Comparison of ENCODE assay signal across 20 cellular contexts in genomic region chr3:180264479-180264878, GRCh38.
A peak's percentile ranks its signal among the peaks of the same experiment; 100 is the strongest.
DNase-seq lines count a peak whose midpoint lies in the region; ATAC-seq, FAIRE-seq and TF ChIP-seq lines count a peak whose summit lies in the region.
"Had no signal": no experiment of that assay in that cellular context is flagged by ENCODE, and none has a peak within 500 bp of the region (broad histone marks: within the 10 kb centered on the region; RNA-seq: fewer than 3 reads in every experiment).

No MANE protein-coding gene starts in this region.

- no peak overlapping the region for H3K4me3 Mint-ChIP-seq in GM23338
- H3K4me3 Mint-ChIP-seq: B cell; CD4-positive, CD25-positive, alpha-beta regulatory T cell; CD8-positive, alpha-beta T cell; H9 had no signal

- H3K4me1 Mint-ChIP-seq in GM23338, result no peaks in the 10 kb centered on the region
- H3K4me1 Mint-ChIP-seq: CD4-positive, CD25-positive, alpha-beta regulatory T cell; H9 had no signal

- in situ Hi-C loops in HepG2 (cut with HindIII; ENCODE audit: extremely low pct_ligation_motif_present, low pct_unique_long_range_greater_than_20kb) (no loop called here), K562 (cut with MboI) (no loop called here)

- intact Hi-C loops in HepG2 (cut with micrococcal nuclease; ENCODE audit: unreplicated experiment) (no loop called here), right lobe of liver (cut with DNase I) (no loop called here), K562 (cut with micrococcal nuclease) (no loop called here)

- H3K27ac ChIP-seq in HepG2 (ENCODE audit: extremely low read length, insufficient read depth, low read length) (no peak overlapping the region), right lobe of liver (no peak overlapping the region), K562 (ENCODE audit: extremely low read depth, low read depth, low read length) (no peak overlapping the region), temporal lobe (ENCODE audit: low read depth, low read length) (peak overlapping the region; percentile 50), GM23338 (ENCODE audit: low read depth) (no peak overlapping the region)
- H3K27ac ChIP-seq: 22Rv1, BLaER1, C4-2B had no signal

- no peak for TF ChIP-seq CTCF in HepG2 (CRISPR knock-in tag; IDR thresholded peaks at IDR 0.05)
- TF ChIP-seq CTCF in right lobe of liver (IDR thresholded peaks at IDR 0.05), result no peak
- TF ChIP-seq CTCF in K562 (IDR thresholded peaks at IDR 0.05 in 2 of 3, conservative IDR thresholded peaks at IDR 0.05 in 1 of 3; ENCODE audit: insufficient read depth in 2 of 3, low read depth in 1 of 3, low read length in 3 of 3), result no peak
- TF ChIP-seq CTCF in GM23338 (conservative IDR thresholded peaks at IDR 0.05; ENCODE audit: low read depth in 2 of 2), result no peak

- H3K4me3 ChIP-seq in HepG2 (replicated peaks in 1 of 3; ENCODE audit: insufficient read depth in 1 of 3, low read depth in 2 of 3, low read length in 3 of 3) (no peak overlapping the region), right lobe of liver (no peak overlapping the region), K562 (no peak overlapping the region), GM23338 (no peak overlapping the region)
- H3K4me3 ChIP-seq: BLaER1 had no signal

- H3K9me3 ChIP-seq in HepG2 (ENCODE audit: low read length), result no peaks in the 10 kb centered on the region
- peaks cover 0 to 5% (median 0%) of the 10 kb centered on the region in 4 donors for H3K9me3 ChIP-seq in right lobe of liver
- H3K9me3 ChIP-seq in K562 (replicated peaks; ENCODE audit: control insufficient read depth, insufficient read depth, low read depth, low read length), result peaks cover 2% of the 10 kb centered on the region; the same call in 1 of the 2 replicates
- H3K9me3 ChIP-seq: Caco-2 had no signal

- H3K79me2 ChIP-seq in HepG2 (ENCODE audit: insufficient read depth, low read length) (no peaks in the 10 kb centered on the region), K562 (ENCODE audit: control insufficient read depth, insufficient read depth, low read length) (no peaks in the 10 kb centered on the region), GM23338 (replicated peaks; ENCODE audit: insufficient read depth) (no peaks in the 10 kb centered on the region)

- FAIRE-seq in HepG2 (lab: Jason Lieb, UNC) (no peak), K562 (lab: Jason Lieb, UNC) (no peak)
- FAIRE-seq: A204.1, G401.6, GM12892 had no signal

- peaks cover 10% of the 10 kb centered on the region; the same call in 1 of the 2 replicates for H3K9me2 ChIP-seq in GM23338 (ENCODE audit: insufficient read depth)

- H3K4me2 ChIP-seq in HepG2 (ENCODE audit: low read depth, low read length) (no peak overlapping the region), K562 (ENCODE audit: insufficient read depth, low read length) (no peak overlapping the region), GM23338 (no peak overlapping the region)
- H3K4me2 ChIP-seq: BLaER1 had no signal

- H3K36me3 ChIP-seq in HepG2 (replicated peaks in 1 of 2; ENCODE audit: control insufficient read depth in 1 of 2, insufficient read depth in 2 of 2, low read length in 2 of 2) (no peaks in the 10 kb centered on the region), right lobe of liver (no peaks in the 10 kb centered on the region), K562 (ENCODE audit: control insufficient read depth, insufficient read depth, low read length) (no peaks in the 10 kb centered on the region), GM23338 (ENCODE audit: insufficient read depth) (no peaks in the 10 kb centered on the region)
- H3K36me3 ChIP-seq: BLaER1 had no signal

- CTCF ChIA-PET in HepG2 (lab: Yijun Ruan, JAX; ENCODE audit: low intra/inter-chr PET ratio, low total read pairs), result no interaction called here
- CTCF ChIA-PET in K562 (lab: Yijun Ruan, JAX; ENCODE audit: low intra/inter-chr PET ratio), result no interaction called here

- no peak for ATAC-seq in HepG2
- no peak for ATAC-seq in right lobe of liver
- ATAC-seq in K562, result no peak
- no peak for ATAC-seq in GM23338
- ATAC-seq: CD8-positive, alpha-beta T cell; HCT116 had no signal

- H3K9me1 ChIP-seq in K562 (ENCODE audit: control insufficient read depth, insufficient read depth, low read length), result no peaks in the 10 kb centered on the region

- WGBS in HepG2 (ENCODE audit: low lambda C conversion rate), result 2% methylated on average over 3 of the region's 3 CpGs
- 48% methylated on average over 3 of the region's 3 CpGs for WGBS in right lobe of liver (ENCODE audit: insufficient coverage, low coverage, low lambda C conversion rate, missing lambda C conversion rate)
- whole genome bisulfite sequencing in K562 (ENCODE audit: insufficient coverage, low coverage, missing lambda C conversion rate), result 0% methylated on average over 3 of the region's 3 CpGs

- peaks cover 12% of the 10 kb centered on the region for H3K9me3 Mint-ChIP-seq in GM23338

- no TSS peak for BruUV-seq in HepG2 (replicated peaks; lab: Mats Ljungman, UMichigan)
- no TSS peak for BruUV-seq in K562 (replicated peaks; lab: Mats Ljungman, UMichigan)

- no peaks in the 10 kb centered on the region for H3K27me3 Mint-ChIP-seq in GM23338 (ENCODE audit: insufficient read depth, low read depth, poor library complexity)
- H3K27me3 Mint-ChIP-seq: B cell; CD4-positive, CD25-positive, alpha-beta regulatory T cell had no signal

- H4K20me1 ChIP-seq in HepG2 (ENCODE audit: insufficient read depth, low read length) (no peaks in the 10 kb centered on the region), K562 (replicated peaks; ENCODE audit: control insufficient read depth, insufficient read depth, low read length) (no peaks in the 10 kb centered on the region), GM23338 (replicated peaks; ENCODE audit: insufficient read depth) (no peaks in the 10 kb centered on the region)
- H4K20me1 ChIP-seq: BLaER1 had no signal

- TF ChIP-seq POLR2A in HepG2 (IDR thresholded peaks at IDR 0.05; ENCODE audit: insufficient read depth in 1 of 2, low read depth in 2 of 2, low read length in 2 of 2) (no peak), right lobe of liver (IDR thresholded peaks at IDR 0.05) (no peak), K562 (conservative IDR thresholded peaks at IDR 0.05) (no peak)

- no peak overlapping the region for H2AFZ ChIP-seq in HepG2 (ENCODE audit: low read length)
- H2AFZ ChIP-seq in K562 (ENCODE audit: low read depth, low read length), result no peak overlapping the region
- no peak overlapping the region for H2AFZ ChIP-seq in GM23338

- H3K27me3 ChIP-seq in HepG2 (ENCODE audit: control insufficient read depth in 1 of 2, insufficient read depth in 2 of 2, low read length in 2 of 2) (no peaks in the 10 kb centered on the region), right lobe of liver (no peaks in the 10 kb centered on the region), K562 (ENCODE audit: control insufficient read depth in 2 of 2, insufficient read depth in 2 of 2, low read length in 2 of 2) (no peaks in the 10 kb centered on the region), GM23338 (ENCODE audit: insufficient read depth) (no peaks in the 10 kb centered on the region)
- H3K27me3 ChIP-seq: BLaER1 had no signal

- TF ChIP-seq EP300 in HepG2 (IDR thresholded peaks at IDR 0.05; ENCODE audit: low read depth in 2 of 2, low read length in 2 of 2) (no peak), HepG2 (CRISPR knock-in tag; IDR thresholded peaks at IDR 0.05; ENCODE audit: borderline replicate concordance) (no peak), K562 (IDR thresholded peaks at IDR 0.05; ENCODE audit: low read length) (no peak)

- POLR2A ChIA-PET in HepG2 (lab: Yijun Ruan, JAX) (no interaction called here), K562 (lab: Yijun Ruan, JAX) (no interaction called here)

- H3K9ac ChIP-seq in HepG2 (ENCODE audit: insufficient read depth, low read depth, low read length) (no peak overlapping the region), K562 (ENCODE audit: insufficient read depth in 1 of 2, low read depth in 2 of 2, low read length in 2 of 2) (no peak overlapping the region)
- H3K9ac ChIP-seq: BLaER1 had no signal

- H3K36me3 Mint-ChIP-seq in GM23338 (ENCODE audit: low read depth), result no peaks in the 10 kb centered on the region
- H3K36me3 Mint-ChIP-seq: CD4-positive, CD25-positive, alpha-beta regulatory T cell; CD8-positive, alpha-beta T cell had no signal

- H3K4me1 ChIP-seq in HepG2 (ENCODE audit: insufficient read depth, low read length) (no peaks in the 10 kb centered on the region), right lobe of liver (no peaks in the 10 kb centered on the region), K562 (replicated peaks in 1 of 2; ENCODE audit: control insufficient read depth in 2 of 2, insufficient read depth in 2 of 2, low read length in 2 of 2) (no peaks in the 10 kb centered on the region), GM23338 (ENCODE audit: insufficient read depth) (no peaks in the 10 kb centered on the region)
- H3K4me1 ChIP-seq: Caco-2 had no signal

- no peak for TF ChIP-seq RAD21 in HepG2 (CRISPR knock-in tag; IDR thresholded peaks at IDR 0.05)
- TF ChIP-seq RAD21 in K562 (CRISPR knock-in tag; conservative IDR thresholded peaks at IDR 0.05 in 1 of 2, IDR thresholded peaks at IDR 0.05 in 1 of 2), result no peak

- no peaks in the 10 kb centered on the region for H3F3A ChIP-seq in GM23338 (replicated peaks; ENCODE audit: low read depth)

- H3K27ac Mint-ChIP-seq in GM23338, result no peak overlapping the region
- H3K27ac Mint-ChIP-seq: B cell; CD4-positive, CD25-positive, alpha-beta regulatory T cell; CD8-positive, alpha-beta T cell; H9 had no signal

- DNase-seq in HepG2 (ENCODE audit: low spot score) (no peak), right lobe of liver (no peak), K562 (ENCODE audit: extremely low read depth in 1 of 4, low spot score in 3 of 4) (no peak), NCI-H1694 treated with DMSO at 0.1 percent for 48 hours (lab: John Stamatoyannopoulos, UW) (no peak), GM23338 (ENCODE audit: low spot score) (no peak)
- DNase-seq: Caco-2; CD4-positive, CD25-positive, alpha-beta regulatory T cell; CD8-positive, alpha-beta T cell; DMS153; DND-41; H9 had no signal

TF ChIP-seq in HepG2, 621 proteins besides CTCF, POLR2A, EP300 and RAD21:
- TF ChIP-seq STAG1 (CRISPR knock-in tag; IDR thresholded peaks at IDR 0.05) (no peak), MAFF (IDR thresholded peaks at IDR 0.05; ENCODE audit: low read depth, low read length) (peak; percentile 96), MAFK (conservative IDR thresholded peaks at IDR 0.05 in 1 of 2, IDR thresholded peaks at IDR 0.05 in 1 of 2; ENCODE audit: low read length in 2 of 2) (peak; percentile 92 to 97)
TF ChIP-seq in HepG2: peak in this region for 2.

TF ChIP-seq in K562, 482 proteins besides CTCF, POLR2A, EP300 and RAD21 (continues in another document):
- no peak for TF ChIP-seq U2AF2 (optimal IDR thresholded peaks at IDR 0.05; ENCODE audit: low read depth, low read length)

TF ChIP-seq in GM23338, 12 proteins besides CTCF, POLR2A, EP300 and RAD21 (continues in another document):
- TF ChIP-seq NANOG (IDR thresholded peaks at IDR 0.05; ENCODE audit: borderline replicate concordance), result no peak
- no peak for TF ChIP-seq ZNF114 (CRISPR knock-in tag; IDR thresholded peaks at IDR 0.05)

Comparison
In these comparisons a context has a peak if more than half of its experiments do, and no peak if none do; other contexts are left out.
1. Of the 241 proteins assayed by ChIP-seq in both HepG2 and K562: peak only in HepG2: none; only in K562: MAFG; in both: MAFF and MAFK; in neither: 238.